In the genomic region with DNA sequence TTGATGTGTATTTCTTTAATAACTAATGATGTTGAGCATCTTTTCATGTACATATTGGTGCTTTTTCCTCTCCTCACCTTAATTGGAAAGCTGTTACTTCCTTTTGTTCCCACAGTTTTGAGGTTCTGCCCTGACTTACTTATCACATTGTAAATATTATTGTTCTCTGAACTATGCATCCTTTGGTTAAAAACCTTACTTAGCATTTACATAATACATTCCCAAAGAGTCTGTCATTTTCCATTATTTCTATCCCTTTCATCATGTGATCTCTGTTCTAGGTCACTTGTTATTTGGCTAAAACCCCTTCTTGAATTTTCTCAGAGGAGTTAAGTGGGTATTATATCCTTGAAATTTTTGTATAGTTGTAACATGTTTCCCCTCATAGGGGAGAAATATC, we compare ENCODE assay signal across 21 cellular contexts. TPM values are rescaled to one million over a fixed set of nuclear protein-coding genes. Genes with fewer than 3 reads are reported as not detected.
DNase-seq lines count a peak whose midpoint lies in the region; ATAC-seq and TF ChIP-seq lines count a peak whose summit lies in the region.
"Had no signal": no experiment of that assay in that cellular context is flagged by ENCODE, and none has a peak within 500 bp of the region (broad histone marks: within the 10 kb centered on the region; RNA-seq: fewer than 3 reads in every experiment).

No MANE protein-coding gene starts in this region.

- no peaks in the 10 kb centered on the region for H3K27me3 ChIP-seq in CD4-positive, CD25-positive, alpha-beta regulatory T cell (ENCODE audit: control insufficient read depth, insufficient read depth, low read length)
- H3K27me3 ChIP-seq in fibroblast of lung (ENCODE audit: control insufficient read depth, insufficient read depth, low read length): no peaks in the 10 kb centered on the region

- no peaks in the 10 kb centered on the region for H3K9me3 ChIP-seq in CD4-positive, CD25-positive, alpha-beta regulatory T cell (ENCODE audit: control insufficient read depth in 2 of 2, low read length in 2 of 2)
- no peaks in the 10 kb centered on the region for H3K9me3 ChIP-seq in fibroblast of lung (ENCODE audit: control insufficient read depth, insufficient read depth, low read depth, low read length)

- no peak overlapping the region for H3K9ac ChIP-seq in fibroblast of lung (ENCODE audit: insufficient read depth, low read length)
- H3K9ac ChIP-seq: parathyroid adenoma had no signal

- ATAC-seq in CD4-positive, CD25-positive, alpha-beta regulatory T cell (ENCODE audit: low read depth in 2 of 2): no peak
- ATAC-seq in activated B cell treated with CpG ODN at 0.5 μM for 24 hours (ENCODE audit: low read depth) (no peak), natural killer cell (no peak), HG03521 (IDR thresholded peaks at IDR 0.05; ENCODE audit: unreplicated experiment) (no peak)
- ATAC-seq: activated T-cell treated with anti-CD3 and anti-CD28 coated beads, Interleukin-2, amount 50 U/mL, for 4 hours; left ventricle myocardium superior had no signal

- H3K36me3 Mint-ChIP-seq in CD4-positive, CD25-positive, alpha-beta regulatory T cell: peaks cover 33% of the 10 kb centered on the region
- H3K36me3 Mint-ChIP-seq in activated B cell treated with CpG ODN at 0.5 μM for 24 hours (ENCODE audit: low read depth): peaks cover 45% of the 10 kb centered on the region
- H3K36me3 Mint-ChIP-seq in natural killer cell: no peaks in the 10 kb centered on the region

- CTCF ChIA-PET in activated B cell treated with CpG ODN at 0.5 μM for 24 hours (lab: Charles Lee): interaction anchor here (1.2 kb wide), 1 partner anchor 283 kb away, joined by 3 read pairs; no protein-coding TSS in a partner anchor

- H3K79me2 ChIP-seq in fibroblast of lung (ENCODE audit: control insufficient read depth, insufficient read depth, low read length): no peaks in the 10 kb centered on the region
- H3K79me2 ChIP-seq: parathyroid adenoma had no signal

- POLR2A ChIA-PET in activated B cell treated with CpG ODN at 0.5 μM for 24 hours (lab: Charles Lee): no interaction called here

- H3K9me3 Mint-ChIP-seq in CD4-positive, CD25-positive, alpha-beta regulatory T cell: no peaks in the 10 kb centered on the region
- H3K9me3 Mint-ChIP-seq in activated B cell treated with CpG ODN at 0.5 μM for 24 hours (no peaks in the 10 kb centered on the region), natural killer cell (no peaks in the 10 kb centered on the region)
- H3K9me3 Mint-ChIP-seq: activated naive CD4-positive, alpha-beta T cell treated with anti-CD3 and anti-CD28 coated beads, Interleukin-2, amount 50 U/mL, for 24 hours; activated T-cell treated with anti-CD3 and anti-CD28 coated beads, Interleukin-2, amount 50 U/mL, for 4 hours; central memory CD8-positive, alpha-beta T cell had no signal

- H3K4me1 Mint-ChIP-seq in CD4-positive, CD25-positive, alpha-beta regulatory T cell: peaks cover 43 to 88% (median 61%) of the 10 kb centered on the region in 4 donors
- H3K4me1 Mint-ChIP-seq in activated B cell treated with CpG ODN at 0.5 μM for 24 hours (peaks cover 50% of the 10 kb centered on the region), natural killer cell (peaks cover 0 to 25% of the 10 kb centered on the region in 2 donors)

- DNase-seq in CD4-positive, CD25-positive, alpha-beta regulatory T cell: no peak
- DNase-seq in activated B cell treated with CpG ODN at 0.5 μM for 24 hours (no peak), fibroblast of lung (ENCODE audit: low read depth in 2 of 2) (peak; percentile 82 to 86), skeletal muscle cell (ENCODE audit: low read depth) (peak; percentile 13), natural killer cell (no peak), iPS-NIHi7 (ENCODE audit: extremely low spot score) (no peak), NCI-H345 treated with DMSO at 0.1 percent for 48 hours (lab: John Stamatoyannopoulos, UW; ENCODE audit: unreplicated experiment) (no peak)
- DNase-seq: activated CD4-positive, alpha-beta T cell treated with anti-CD3 and anti-CD28 coated beads, Interleukin-2, amount 50 U/mL, for 48 hours; activated T-cell treated with anti-CD3 and anti-CD28 coated beads, Interleukin-2, amount 50 U/mL, for 4 hours; DMS53; effector memory CD4-positive, alpha-beta T cell; H9; left ventricle myocardium superior; NCI-H1417 treated with DMSO at 0.1 percent for 48 hours; SW 1271 had no signal

- TF ChIP-seq CTCF in activated B cell treated with CpG ODN at 0.5 μM for 24 hours (IDR thresholded peaks at IDR 0.05) (no peak), fibroblast of lung (conservative IDR thresholded peaks at IDR 0.05 in 1 of 2, IDR thresholded peaks at IDR 0.05 in 1 of 2; ENCODE audit: low read depth in 1 of 2, low read length in 2 of 2) (no peak), natural killer cell (IDR thresholded peaks at IDR 0.05) (no peak)

- H3K4me1 ChIP-seq in CD4-positive, CD25-positive, alpha-beta regulatory T cell (ENCODE audit: control insufficient read depth, insufficient read depth, low read length, poor library complexity, severe bottlenecking): peaks cover 19% of the 10 kb centered on the region
- H3K4me1 ChIP-seq in fibroblast of lung (ENCODE audit: control insufficient read depth, extremely low read depth, insufficient read depth, low read length): peaks cover 2% of the 10 kb centered on the region
- H3K4me1 ChIP-seq: parathyroid adenoma had no signal

- H3K4me3 Mint-ChIP-seq in CD4-positive, CD25-positive, alpha-beta regulatory T cell: peak overlapping the region in 1 of 4 donors; percentile 4
- no peak overlapping the region for H3K4me3 Mint-ChIP-seq in activated B cell treated with CpG ODN at 0.5 μM for 24 hours
- no peak overlapping the region for H3K4me3 Mint-ChIP-seq in natural killer cell
- H3K4me3 Mint-ChIP-seq: activated naive CD4-positive, alpha-beta T cell treated with anti-CD3 and anti-CD28 coated beads, Interleukin-2, amount 50 U/mL, for 24 hours; activated T-cell treated with anti-CD3 and anti-CD28 coated beads, Interleukin-2, amount 50 U/mL, for 4 hours; central memory CD8-positive, alpha-beta T cell; H9 had no signal

- H3K4me2 ChIP-seq in fibroblast of lung (ENCODE audit: extremely low read depth, insufficient read depth, low read length): no peak overlapping the region
- H3K4me2 ChIP-seq: smooth muscle cell had no signal

- H3K27ac ChIP-seq in CD4-positive, CD25-positive, alpha-beta regulatory T cell (ENCODE audit: insufficient read depth, low read length, poor library complexity, severe bottlenecking): peak overlapping the region; percentile 38
- H3K27ac ChIP-seq in fibroblast of lung (ENCODE audit: insufficient read depth, low read length): no peak overlapping the region
- H3K27ac ChIP-seq: C4-2B, parathyroid adenoma had no signal

- intact Hi-C loops in activated B cell treated with CpG ODN at 0.5 μM for 24 hours (cut with micrococcal nuclease): loop anchor here (5.0 kb wide), 1 partner anchor 37 kb away; no protein-coding TSS in a partner anchor
- intact Hi-C loops in natural killer cell (cut with micrococcal nuclease): no loop called here

- no peak overlapping the region for H3K4me3 ChIP-seq in CD4-positive, CD25-positive, alpha-beta regulatory T cell (ENCODE audit: low read depth, low read length)
- H3K4me3 ChIP-seq in fibroblast of lung (replicated peaks in 1 of 4; ENCODE audit: control extremely low read depth in 1 of 4, insufficient read depth in 1 of 4, low read depth in 3 of 4, low read length in 4 of 4): no peak overlapping the region
- H3K4me3 ChIP-seq in skeletal muscle cell (ENCODE audit: low read depth, low read length): no peak overlapping the region
- H3K4me3 ChIP-seq: smooth muscle cell had no signal

- H3K27me3 Mint-ChIP-seq in CD4-positive, CD25-positive, alpha-beta regulatory T cell: no peaks in the 10 kb centered on the region
- no peaks in the 10 kb centered on the region for H3K27me3 Mint-ChIP-seq in activated B cell treated with CpG ODN at 0.5 μM for 24 hours
- H3K27me3 Mint-ChIP-seq in natural killer cell (ENCODE audit: low read depth in 2 of 2): no peaks in the 10 kb centered on the region
- H3K27me3 Mint-ChIP-seq: activated naive CD4-positive, alpha-beta T cell treated with anti-CD3 and anti-CD28 coated beads, Interleukin-2, amount 50 U/mL, for 24 hours; central memory CD8-positive, alpha-beta T cell had no signal

- peak overlapping the region in 1 of 3 donors; percentile 5 for H3K27ac Mint-ChIP-seq in CD4-positive, CD25-positive, alpha-beta regulatory T cell
- H3K27ac Mint-ChIP-seq in activated B cell treated with CpG ODN at 0.5 μM for 24 hours: peak overlapping the region; percentile 42
- H3K27ac Mint-ChIP-seq in natural killer cell: no peak overlapping the region
- H3K27ac Mint-ChIP-seq: H9 had no signal

- no peaks in the 10 kb centered on the region for H4K20me1 ChIP-seq in fibroblast of lung (ENCODE audit: control insufficient read depth, extremely low read depth, insufficient read depth, low read length)

- no peak overlapping the region for H2AFZ ChIP-seq in fibroblast of lung (ENCODE audit: low read length)
- H2AFZ ChIP-seq: parathyroid adenoma had no signal

- H3K36me3 ChIP-seq in CD4-positive, CD25-positive, alpha-beta regulatory T cell (ENCODE audit: control insufficient read depth, insufficient read depth, low read length): peaks cover 35% of the 10 kb centered on the region
- no peaks in the 10 kb centered on the region for H3K36me3 ChIP-seq in fibroblast of lung (ENCODE audit: control insufficient read depth, insufficient read depth, low read length)

RNA-seq across cellular contexts. Expression of gene SLC12A6, which starts 33.0 kb away (rescaled TPM):
- total RNA-seq in CD4-positive, CD25-positive, alpha-beta regulatory T cell: 150 TPM
- 10 to 100 TPM; 14.1 to 18.5 (median 14.5) TPM for polyA plus RNA-seq in CD4-positive, CD25-positive, alpha-beta regulatory T cell
- total RNA-seq in activated B cell treated with CpG ODN at 0.5 μM for 24 hours (61.3 and 74.4 TPM in 2 replicates), fibroblast of lung (18.5 and 26.9 TPM in 2 replicates), natural killer cell (10 to 100 TPM; 56.1 to 82.9 (median 79.5) TPM)
- polyA plus RNA-seq in fibroblast of lung: 15.7 and 19.2 TPM in 2 replicates
- 8.4 and 10.2 TPM in 2 replicates for polyA plus RNA-seq in fibroblast of lung (2012)
- polyA minus RNA-seq in fibroblast of lung (ENCODE audit: low replicate concordance): 22.0 and 30.3 TPM in 2 replicates

RNA-seq across cellular contexts. Expression of gene NOP10, which starts 38.3 kb away (rescaled TPM):
- total RNA-seq in CD4-positive, CD25-positive, alpha-beta regulatory T cell: 54.1 TPM
- polyA plus RNA-seq in CD4-positive, CD25-positive, alpha-beta regulatory T cell: 100 to 1,000 TPM; 421 to 504 (median 464) TPM
- 116 and 130 TPM in 2 replicates for total RNA-seq in activated B cell treated with CpG ODN at 0.5 μM for 24 hours
- 151 and 189 TPM in 2 replicates for total RNA-seq in fibroblast of lung
- 277 and 392 TPM in 2 replicates for polyA plus RNA-seq in fibroblast of lung
- polyA plus RNA-seq in fibroblast of lung (2012): 301 and 390 TPM in 2 replicates
- 153 and 232 TPM in 2 replicates for polyA minus RNA-seq in fibroblast of lung (ENCODE audit: low replicate concordance)
- 10 to 100 TPM; 56.6 to 69.9 (median 56.7) TPM for total RNA-seq in natural killer cell

RNA-seq across cellular contexts. Expression of gene NUTM1, which starts 38.5 kb away (rescaled TPM):
- total RNA-seq in CD4-positive, CD25-positive, alpha-beta regulatory T cell: not detected
- polyA plus RNA-seq in CD4-positive, CD25-positive, alpha-beta regulatory T cell: not detected
- total RNA-seq in activated B cell treated with CpG ODN at 0.5 μM for 24 hours (not detected in 2 replicates), fibroblast of lung (not detected in 2 replicates), natural killer cell (not detected)
- polyA plus RNA-seq in fibroblast of lung: not detected in 2 replicates
- not detected in 2 replicates for polyA plus RNA-seq in fibroblast of lung (2012)
- polyA minus RNA-seq in fibroblast of lung (ENCODE audit: low replicate concordance): not detected in 2 replicates
- total RNA-seq: activated T-cell treated with anti-CD3 and anti-CD28 coated beads, Interleukin-2, amount 50 U/mL, for 4 hours; left ventricle myocardium superior; smooth muscle cell had no signal
- polyA plus RNA-seq: smooth muscle cell had no signal

Comparison
In these comparisons a context has a peak if more than half of its experiments do, and no peak if none do; other contexts are left out.
1. DNase-seq: peak in fibroblast of lung (2 of 2) and skeletal muscle cell (single experiment); none in CD4-positive, CD25-positive, alpha-beta regulatory T cell (0 of 3), activated B cell treated with CpG ODN at 0.5 μM for 24 hours (single experiment), natural killer cell (single experiment), iPS-NIHi7 (single experiment) and NCI-H345 treated with DMSO at 0.1 percent for 48 hours (single experiment).